In genomic region chr6:148577687-148578488, GRCh38 we compare ENCODE assay signal across 8 cellular contexts.
A peak's percentile ranks its signal among the peaks of the same experiment; 100 is the strongest.
DNase-seq lines count a peak whose midpoint lies in the region; ATAC-seq and TF ChIP-seq lines count a peak whose summit lies in the region.

No MANE protein-coding gene starts in this region.

- ATAC-seq in GM21360 (IDR thresholded peaks at IDR 0.05; ENCODE audit: unreplicated experiment) (peak; percentile 100), HG03520 (IDR thresholded peaks at IDR 0.05; ENCODE audit: unreplicated experiment) (peak; percentile 99), omental fat pad (ENCODE audit: low FRiP score) (peak; percentile 68)

- DNase-seq in EL = peak; percentile 78
- peak; percentile 64 for DNase-seq in NOMO-1 treated with DMSO at 0.1 percent for 48 hours (lab: John Stamatoyannopoulos, UW; ENCODE audit: unreplicated experiment)
- peak; percentile 23 for DNase-seq in activated effector memory CD4-positive, alpha-beta T cell treated with Interleukin-2 at 50 U/mL for 16 hours
- DNase-seq in foreskin melanocyte = peak; percentile 50
- no peak for DNase-seq in omental fat pad (ENCODE audit: low spot score)
- no peak for DNase-seq in cerebellar nuclear complex (lab: John Stamatoyannopoulos, UW)

- TF ChIP-seq CTCF in omental fat pad (IDR thresholded peaks at IDR 0.05) = no peak

Comparison
In these comparisons a context has a peak if more than half of its experiments do, and no peak if none do; other contexts are left out.
1. DNase-seq: peak in EL (single experiment), NOMO-1 treated with DMSO at 0.1 percent for 48 hours (single experiment), activated effector memory CD4-positive, alpha-beta T cell treated with Interleukin-2 at 50 U/mL for 16 hours (single experiment) and foreskin melanocyte (single experiment); none in omental fat pad (single experiment) and cerebellar nuclear complex (0 of 2).
2. Peak in every context shown above with its lines, with median percentiles within 50 percentile points of each other: ATAC-seq.